ENCODE assay signal across 1 cellular context in the genomic region with DNA sequence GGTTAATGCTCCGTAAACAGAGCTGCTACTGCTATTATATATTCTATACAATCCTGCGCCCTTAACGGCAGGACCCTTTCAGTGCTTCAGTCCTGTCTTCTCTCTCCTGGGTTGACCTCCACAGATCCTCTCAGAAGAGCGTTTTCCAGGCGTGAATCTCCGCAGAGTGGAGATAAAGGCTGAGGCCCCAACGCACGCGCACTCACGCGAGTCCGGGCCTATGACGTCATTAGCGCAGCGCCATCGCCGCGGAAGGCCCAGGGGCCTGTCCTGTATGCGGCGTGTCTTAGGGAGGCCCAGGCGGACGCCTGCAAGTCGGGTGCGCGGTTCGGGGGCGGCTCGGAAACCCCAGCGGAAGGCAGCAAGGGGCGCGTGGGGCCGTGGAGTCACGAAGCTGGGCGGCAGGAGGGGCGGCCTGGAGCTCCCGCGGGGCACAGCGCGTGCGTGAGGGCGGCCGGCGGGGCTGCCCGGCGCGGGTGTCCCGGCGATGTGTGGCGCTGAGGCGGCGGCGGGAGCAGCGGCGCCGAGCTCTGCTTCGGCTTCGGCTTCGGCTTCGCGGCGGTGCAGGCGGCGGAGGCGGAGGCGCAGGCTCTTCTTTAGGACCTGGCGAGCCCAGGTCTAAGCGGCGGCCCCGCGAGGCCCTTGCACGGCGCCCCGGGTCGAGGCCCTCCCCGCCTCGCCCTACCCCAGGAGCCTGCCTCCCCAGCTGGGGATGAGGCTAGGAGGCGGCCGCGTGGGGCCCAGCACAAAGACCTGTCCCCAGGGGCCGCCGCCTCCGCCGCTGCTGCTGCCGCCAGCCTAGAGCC.
TF ChIP-seq lines count a peak whose summit lies in the region.

A gene with protein sequence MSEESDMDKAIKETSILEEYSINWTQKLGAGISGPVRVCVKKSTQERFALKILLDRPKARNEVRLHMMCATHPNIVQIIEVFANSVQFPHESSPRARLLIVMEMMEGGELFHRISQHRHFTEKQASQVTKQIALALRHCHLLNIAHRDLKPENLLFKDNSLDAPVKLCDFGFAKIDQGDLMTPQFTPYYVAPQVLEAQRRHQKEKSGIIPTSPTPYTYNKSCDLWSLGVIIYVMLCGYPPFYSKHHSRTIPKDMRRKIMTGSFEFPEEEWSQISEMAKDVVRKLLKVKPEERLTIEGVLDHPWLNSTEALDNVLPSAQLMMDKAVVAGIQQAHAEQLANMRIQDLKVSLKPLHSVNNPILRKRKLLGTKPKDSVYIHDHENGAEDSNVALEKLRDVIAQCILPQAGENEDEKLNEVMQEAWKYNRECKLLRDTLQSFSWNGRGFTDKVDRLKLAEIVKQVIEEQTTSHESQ (plus strand): TSS at position 479 of the 806 bp plus-strand sequence. CDS start 506 bp downstream, outside the sequence.

TF ChIP-seq in HEK293, 187 proteins besides CTCF, POLR2A, EP300 and RAD21 (continued from another document and continues in another):
- TF ChIP-seq ZNF529 (tag by site-specific recombination; IDR thresholded peaks at IDR 0.05; ENCODE audit: insufficient replicate concordance): no peak
- 0 out of 2 replicates have a peak, but pooled peaks have one; percentile 37 for TF ChIP-seq ZNF843 (tag by site-specific recombination; IDR thresholded peaks at IDR 0.05)
- TF ChIP-seq ZNF16 (tag by site-specific recombination; IDR thresholded peaks at IDR 0.05; ENCODE audit: low read depth): no peak
- TF ChIP-seq, protein P1, sequence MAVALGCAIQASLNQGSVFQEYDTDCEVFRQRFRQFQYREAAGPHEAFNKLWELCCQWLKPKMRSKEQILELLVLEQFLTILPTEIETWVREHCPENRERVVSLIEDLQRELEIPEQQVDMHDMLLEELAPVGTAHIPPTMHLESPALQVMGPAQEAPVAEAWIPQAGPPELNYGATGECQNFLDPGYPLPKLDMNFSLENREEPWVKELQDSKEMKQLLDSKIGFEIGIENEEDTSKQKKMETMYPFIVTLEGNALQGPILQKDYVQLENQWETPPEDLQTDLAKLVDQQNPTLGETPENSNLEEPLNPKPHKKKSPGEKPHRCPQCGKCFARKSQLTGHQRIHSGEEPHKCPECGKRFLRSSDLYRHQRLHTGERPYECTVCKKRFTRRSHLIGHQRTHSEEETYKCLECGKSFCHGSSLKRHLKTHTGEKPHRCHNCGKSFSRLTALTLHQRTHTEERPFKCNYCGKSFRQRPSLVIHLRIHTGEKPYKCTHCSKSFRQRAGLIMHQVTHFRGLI (tag by site-specific recombination; IDR thresholded peaks at IDR 0.05): no peak
- peak; percentile 96 for TF ChIP-seq ZNF629 (tag by site-specific recombination; IDR thresholded peaks at IDR 0.05)
- no peak for TF ChIP-seq ZNF10 (tag by site-specific recombination; IDR thresholded peaks at IDR 0.05)
- no peak for TF ChIP-seq ZNF776 (tag by site-specific recombination; IDR thresholded peaks at IDR 0.05; ENCODE audit: borderline replicate concordance)
- TF ChIP-seq, protein P2, sequence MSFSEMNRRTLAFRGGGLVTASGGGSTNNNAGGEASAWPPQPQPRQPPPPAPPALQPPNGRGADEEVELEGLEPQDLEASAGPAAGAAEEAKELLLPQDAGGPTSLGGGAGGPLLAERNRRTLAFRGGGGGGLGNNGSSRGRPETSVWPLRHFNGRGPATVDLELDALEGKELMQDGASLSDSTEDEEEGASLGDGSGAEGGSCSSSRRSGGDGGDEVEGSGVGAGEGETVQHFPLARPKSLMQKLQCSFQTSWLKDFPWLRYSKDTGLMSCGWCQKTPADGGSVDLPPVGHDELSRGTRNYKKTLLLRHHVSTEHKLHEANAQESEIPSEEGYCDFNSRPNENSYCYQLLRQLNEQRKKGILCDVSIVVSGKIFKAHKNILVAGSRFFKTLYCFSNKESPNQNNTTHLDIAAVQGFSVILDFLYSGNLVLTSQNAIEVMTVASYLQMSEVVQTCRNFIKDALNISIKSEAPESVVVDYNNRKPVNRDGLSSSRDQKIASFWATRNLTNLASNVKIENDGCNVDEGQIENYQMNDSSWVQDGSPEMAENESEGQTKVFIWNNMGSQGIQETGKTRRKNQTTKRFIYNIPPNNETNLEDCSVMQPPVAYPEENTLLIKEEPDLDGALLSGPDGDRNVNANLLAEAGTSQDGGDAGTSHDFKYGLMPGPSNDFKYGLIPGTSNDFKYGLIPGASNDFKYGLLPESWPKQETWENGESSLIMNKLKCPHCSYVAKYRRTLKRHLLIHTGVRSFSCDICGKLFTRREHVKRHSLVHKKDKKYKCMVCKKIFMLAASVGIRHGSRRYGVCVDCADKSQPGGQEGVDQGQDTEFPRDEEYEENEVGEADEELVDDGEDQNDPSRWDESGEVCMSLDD (tag by site-specific recombination; IDR thresholded peaks at IDR 0.05): peak; percentile 36; the same call in 1 of the 2 replicates
- TF ChIP-seq, protein P3, sequence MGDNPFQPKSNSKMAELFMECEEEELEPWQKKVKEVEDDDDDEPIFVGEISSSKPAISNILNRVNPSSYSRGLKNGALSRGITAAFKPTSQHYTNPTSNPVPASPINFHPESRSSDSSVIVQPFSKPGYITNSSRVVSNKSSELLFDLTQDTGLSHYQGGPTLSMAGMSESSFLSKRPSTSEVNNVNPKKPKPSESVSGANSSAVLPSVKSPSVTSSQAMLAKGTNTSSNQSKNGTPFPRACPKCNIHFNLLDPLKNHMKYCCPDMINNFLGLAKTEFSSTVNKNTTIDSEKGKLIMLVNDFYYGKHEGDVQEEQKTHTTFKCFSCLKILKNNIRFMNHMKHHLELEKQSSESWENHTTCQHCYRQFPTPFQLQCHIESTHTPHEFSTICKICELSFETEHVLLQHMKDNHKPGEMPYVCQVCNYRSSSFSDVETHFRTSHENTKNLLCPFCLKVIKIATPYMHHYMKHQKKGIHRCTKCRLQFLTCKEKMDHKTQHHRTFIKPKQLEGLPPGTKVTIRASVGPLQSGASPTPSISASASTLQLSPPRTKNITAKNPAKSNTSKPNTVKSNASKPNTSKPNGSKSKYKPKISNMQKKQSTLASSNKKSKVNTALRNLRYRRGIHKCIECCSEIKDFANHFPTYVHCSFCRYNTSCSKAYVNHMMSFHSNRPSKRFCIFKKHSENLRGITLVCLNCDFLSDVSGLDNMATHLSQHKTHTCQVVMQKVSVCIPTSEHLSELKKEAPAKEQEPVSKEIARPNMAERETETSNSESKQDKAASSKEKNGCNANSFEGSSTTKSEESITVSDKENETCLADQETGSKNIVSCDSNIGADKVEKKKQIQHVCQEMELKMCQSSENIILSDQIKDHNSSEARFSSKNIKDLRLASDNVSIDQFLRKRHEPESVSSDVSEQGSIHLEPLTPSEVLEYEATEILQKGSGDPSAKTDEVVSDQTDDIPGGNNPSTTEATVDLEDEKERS (tag by site-specific recombination; IDR thresholded peaks at IDR 0.05): no peak
- no peak for TF ChIP-seq ZNF701 (tag by site-specific recombination; IDR thresholded peaks at IDR 0.05)
- TF ChIP-seq ZNF561 (tag by site-specific recombination; IDR thresholded peaks at IDR 0.05; ENCODE audit: borderline replicate concordance): peak; percentile 43; the same call in 1 of the 2 replicates
- TF ChIP-seq, protein P4, sequence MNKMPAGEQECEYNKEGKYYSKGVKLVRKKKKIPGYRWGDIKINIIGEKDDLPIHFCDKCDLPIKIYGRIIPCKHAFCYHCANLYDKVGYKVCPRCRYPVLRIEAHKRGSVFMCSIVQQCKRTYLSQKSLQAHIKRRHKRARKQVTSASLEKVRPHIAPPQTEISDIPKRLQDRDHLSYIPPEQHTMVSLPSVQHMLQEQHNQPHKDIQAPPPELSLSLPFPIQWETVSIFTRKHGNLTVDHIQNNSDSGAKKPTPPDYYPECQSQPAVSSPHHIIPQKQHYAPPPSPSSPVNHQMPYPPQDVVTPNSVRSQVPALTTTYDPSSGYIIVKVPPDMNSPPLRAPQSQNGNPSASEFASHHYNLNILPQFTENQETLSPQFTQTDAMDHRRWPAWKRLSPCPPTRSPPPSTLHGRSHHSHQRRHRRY (tag by site-specific recombination; IDR thresholded peaks at IDR 0.05): no peak
- TF ChIP-seq, protein P5, sequence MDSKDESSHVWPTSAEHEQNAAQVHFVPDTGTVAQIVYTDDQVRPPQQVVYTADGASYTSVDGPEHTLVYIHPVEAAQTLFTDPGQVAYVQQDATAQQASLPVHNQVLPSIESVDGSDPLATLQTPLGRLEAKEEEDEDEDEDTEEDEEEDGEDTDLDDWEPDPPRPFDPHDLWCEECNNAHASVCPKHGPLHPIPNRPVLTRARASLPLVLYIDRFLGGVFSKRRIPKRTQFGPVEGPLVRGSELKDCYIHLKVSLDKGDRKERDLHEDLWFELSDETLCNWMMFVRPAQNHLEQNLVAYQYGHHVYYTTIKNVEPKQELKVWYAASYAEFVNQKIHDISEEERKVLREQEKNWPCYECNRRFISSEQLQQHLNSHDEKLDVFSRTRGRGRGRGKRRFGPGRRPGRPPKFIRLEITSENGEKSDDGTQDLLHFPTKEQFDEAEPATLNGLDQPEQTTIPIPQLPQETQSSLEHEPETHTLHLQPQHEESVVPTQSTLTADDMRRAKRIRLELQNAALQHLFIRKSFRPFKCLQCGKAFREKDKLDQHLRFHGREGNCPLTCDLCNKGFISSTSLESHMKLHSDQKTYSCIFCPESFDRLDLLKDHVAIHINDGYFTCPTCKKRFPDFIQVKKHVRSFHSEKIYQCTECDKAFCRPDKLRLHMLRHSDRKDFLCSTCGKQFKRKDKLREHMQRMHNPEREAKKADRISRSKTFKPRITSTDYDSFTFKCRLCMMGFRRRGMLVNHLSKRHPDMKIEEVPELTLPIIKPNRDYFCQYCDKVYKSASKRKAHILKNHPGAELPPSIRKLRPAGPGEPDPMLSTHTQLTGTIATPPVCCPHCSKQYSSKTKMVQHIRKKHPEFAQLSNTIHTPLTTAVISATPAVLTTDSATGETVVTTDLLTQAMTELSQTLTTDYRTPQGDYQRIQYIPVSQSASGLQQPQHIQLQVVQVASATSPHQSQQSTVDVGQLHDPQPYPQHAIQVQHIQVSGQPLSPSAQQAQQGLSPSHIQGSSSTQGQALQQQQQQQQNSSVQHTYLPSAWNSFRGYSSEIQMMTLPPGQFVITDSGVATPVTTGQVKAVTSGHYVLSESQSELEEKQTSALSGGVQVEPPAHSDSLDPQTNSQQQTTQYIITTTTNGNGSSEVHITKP (tag by site-specific recombination; IDR thresholded peaks at IDR 0.05): no peak
- TF ChIP-seq ZNF664 (tag by site-specific recombination; IDR thresholded peaks at IDR 0.05): no peak
- no peak for TF ChIP-seq ZNF155 (tag by site-specific recombination; IDR thresholded peaks at IDR 0.05)
- TF ChIP-seq ZNF792 (tag by site-specific recombination; IDR thresholded peaks at IDR 0.05): no peak
- peak; percentile 94 for TF ChIP-seq ZXDB (tag by site-specific recombination; IDR thresholded peaks at IDR 0.05)
- no peak for TF ChIP-seq FEZF1 (tag by site-specific recombination; IDR thresholded peaks at IDR 0.05)
- TF ChIP-seq, protein P6, sequence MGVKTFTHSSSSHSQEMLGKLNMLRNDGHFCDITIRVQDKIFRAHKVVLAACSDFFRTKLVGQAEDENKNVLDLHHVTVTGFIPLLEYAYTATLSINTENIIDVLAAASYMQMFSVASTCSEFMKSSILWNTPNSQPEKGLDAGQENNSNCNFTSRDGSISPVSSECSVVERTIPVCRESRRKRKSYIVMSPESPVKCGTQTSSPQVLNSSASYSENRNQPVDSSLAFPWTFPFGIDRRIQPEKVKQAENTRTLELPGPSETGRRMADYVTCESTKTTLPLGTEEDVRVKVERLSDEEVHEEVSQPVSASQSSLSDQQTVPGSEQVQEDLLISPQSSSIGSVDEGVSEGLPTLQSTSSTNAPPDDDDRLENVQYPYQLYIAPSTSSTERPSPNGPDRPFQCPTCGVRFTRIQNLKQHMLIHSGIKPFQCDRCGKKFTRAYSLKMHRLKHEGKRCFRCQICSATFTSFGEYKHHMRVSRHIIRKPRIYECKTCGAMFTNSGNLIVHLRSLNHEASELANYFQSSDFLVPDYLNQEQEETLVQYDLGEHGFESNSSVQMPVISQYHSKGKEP (tag by site-specific recombination; IDR thresholded peaks at IDR 0.05): 0 out of 2 replicates have a peak, but pooled peaks have one; percentile 3
- TF ChIP-seq ZNF791 (tag by site-specific recombination; IDR thresholded peaks at IDR 0.05): no peak
- peak; percentile 20; the same call in 1 of the 2 replicates for TF ChIP-seq GLIS2 (tag by site-specific recombination; IDR thresholded peaks at IDR 0.05)
- TF ChIP-seq ZNF48 (tag by site-specific recombination; IDR thresholded peaks at IDR 0.05): no peak
- TF ChIP-seq OSR2 (tag by site-specific recombination; IDR thresholded peaks at IDR 0.05): no peak
- no peak; the same call in 1 of the 2 replicates for TF ChIP-seq ZSCAN30 (tag by site-specific recombination; IDR thresholded peaks at IDR 0.05)
- TF ChIP-seq KLF10 (tag by site-specific recombination; IDR thresholded peaks at IDR 0.05): peak; percentile 62; the same call in 1 of the 2 replicates
- TF ChIP-seq, protein P7, sequence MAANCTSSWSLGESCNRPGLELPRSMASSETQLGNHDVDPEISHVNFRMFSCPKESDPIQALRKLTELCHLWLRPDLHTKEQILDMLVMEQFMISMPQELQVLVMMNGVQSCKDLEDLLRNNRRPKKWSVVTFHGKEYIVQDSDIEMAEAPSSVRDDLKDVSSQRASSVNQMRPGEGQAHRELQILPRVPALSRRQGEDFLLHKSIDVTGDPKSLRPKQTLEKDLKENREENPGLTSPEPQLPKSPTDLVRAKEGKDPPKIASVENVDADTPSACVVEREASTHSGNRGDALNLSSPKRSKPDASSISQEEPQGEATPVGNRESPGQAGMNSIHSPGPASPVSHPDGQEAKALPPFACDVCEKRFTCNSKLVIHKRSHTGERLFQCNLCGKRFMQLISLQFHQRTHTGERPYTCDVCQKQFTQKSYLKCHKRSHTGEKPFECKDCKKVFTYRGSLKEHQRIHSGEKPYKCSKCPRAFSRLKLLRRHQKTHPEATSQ (tag by site-specific recombination; IDR thresholded peaks at IDR 0.05): no peak
- no peak for TF ChIP-seq ZNF214 (tag by site-specific recombination; IDR thresholded peaks at IDR 0.05; ENCODE audit: borderline replicate concordance)
- TF ChIP-seq, protein P8, sequence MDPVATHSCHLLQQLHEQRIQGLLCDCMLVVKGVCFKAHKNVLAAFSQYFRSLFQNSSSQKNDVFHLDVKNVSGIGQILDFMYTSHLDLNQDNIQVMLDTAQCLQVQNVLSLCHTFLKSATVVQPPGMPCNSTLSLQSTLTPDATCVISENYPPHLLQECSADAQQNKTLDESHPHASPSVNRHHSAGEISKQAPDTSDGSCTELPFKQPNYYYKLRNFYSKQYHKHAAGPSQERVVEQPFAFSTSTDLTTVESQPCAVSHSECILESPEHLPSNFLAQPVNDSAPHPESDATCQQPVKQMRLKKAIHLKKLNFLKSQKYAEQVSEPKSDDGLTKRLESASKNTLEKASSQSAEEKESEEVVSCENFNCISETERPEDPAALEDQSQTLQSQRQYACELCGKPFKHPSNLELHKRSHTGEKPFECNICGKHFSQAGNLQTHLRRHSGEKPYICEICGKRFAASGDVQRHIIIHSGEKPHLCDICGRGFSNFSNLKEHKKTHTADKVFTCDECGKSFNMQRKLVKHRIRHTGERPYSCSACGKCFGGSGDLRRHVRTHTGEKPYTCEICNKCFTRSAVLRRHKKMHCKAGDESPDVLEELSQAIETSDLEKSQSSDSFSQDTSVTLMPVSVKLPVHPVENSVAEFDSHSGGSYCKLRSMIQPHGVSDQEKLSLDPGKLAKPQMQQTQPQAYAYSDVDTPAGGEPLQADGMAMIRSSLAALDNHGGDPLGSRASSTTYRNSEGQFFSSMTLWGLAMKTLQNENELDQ (tag by site-specific recombination; IDR thresholded peaks at IDR 0.05; ENCODE audit: low read depth): no peak
